16 cellular contexts compared by ENCODE assay signal in the genomic region with DNA sequence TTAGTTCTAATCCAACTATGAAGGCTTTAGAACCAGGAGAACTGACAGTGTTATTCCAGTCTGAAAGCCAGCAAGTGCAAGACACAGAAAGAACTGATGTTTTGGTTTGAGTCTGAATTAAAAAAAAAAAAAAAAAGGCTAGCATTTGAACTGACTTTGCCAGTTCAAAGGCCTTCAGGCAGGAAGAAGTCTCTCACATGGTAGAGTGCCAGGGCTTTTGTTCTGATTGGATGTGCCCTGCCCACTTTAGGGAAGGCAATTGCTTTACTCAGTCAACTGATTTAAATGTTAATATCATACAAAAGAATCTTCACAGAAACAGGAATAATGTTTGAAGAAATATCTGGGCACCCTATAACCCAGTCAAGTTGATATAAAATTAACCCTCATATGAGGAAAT.
DNase-seq lines count a peak whose midpoint lies in the region; ATAC-seq, FAIRE-seq and TF ChIP-seq lines count a peak whose summit lies in the region.
"Had no signal": no experiment of that assay in that cellular context is flagged by ENCODE, and none has a peak within 500 bp of the region (broad histone marks: within the 10 kb centered on the region; RNA-seq: fewer than 3 reads in every experiment).

No MANE protein-coding gene starts in this region.

- H3K4me3 ChIP-seq in HEK293 (ENCODE audit: low read depth, low read length) (no peak overlapping the region), small intestine (ENCODE audit: low read depth in 1 of 2, low read length in 2 of 2) (no peak overlapping the region)
- H3K4me3 ChIP-seq: BLaER1 treated with 17β-estradiol and CSF1 and Interleukin-3, amounts not matched to agents 10 nM and 100 nM; GM23248; HAP-1; K562 had no signal

- no peaks in the 10 kb centered on the region for H3K9me3 ChIP-seq in HEK293 (ENCODE audit: control insufficient read depth, insufficient read depth, low read depth, low read length)
- H3K9me3 ChIP-seq in small intestine (ENCODE audit: control insufficient read depth, low read depth) = no peaks in the 10 kb centered on the region
- H3K9me3 ChIP-seq: Caco-2, HAP-1 had no signal

- H3K27me3 ChIP-seq in small intestine (ENCODE audit: control insufficient read depth in 2 of 2, insufficient read depth in 2 of 2, low read length in 2 of 2) = no peaks in the 10 kb centered on the region
- H3K27me3 ChIP-seq: BLaER1 treated with 17β-estradiol and CSF1 and Interleukin-3, amounts not matched to agents 10 nM and 100 nM had no signal

- no peak for FAIRE-seq in small intestine (lab: Jason Lieb, UNC)
- FAIRE-seq: D721Med, G401.6, GM12891, K562 had no signal

- DNase-seq in NCI-H2171 treated with DMSO at 0.1 percent for 48 hours (lab: John Stamatoyannopoulos, UW) (peak; percentile 7), NCI-H2171 (lab: John Stamatoyannopoulos, UW) (no peak), foreskin melanocyte (peak; percentile 9), small intestine (peak; percentile 38), DMS153 (lab: John Stamatoyannopoulos, UW) (no peak)
- DNase-seq: Caco-2, GM23248 had no signal

- H3K27ac ChIP-seq in HEK293 (ENCODE audit: extremely low read depth, low read depth, low read length) = no peak overlapping the region
- no peak overlapping the region for H3K27ac ChIP-seq in small intestine (ENCODE audit: low read depth in 1 of 2, low read length in 1 of 2)
- H3K27ac ChIP-seq: BLaER1 treated with 17β-estradiol and CSF1 and Interleukin-3, amounts not matched to agents 10 nM and 100 nM; GM23248; HL-60 had no signal

- POLR2A ChIA-PET in HEK293 (lab: Yijun Ruan, JAX) = no interaction called here

- H3K36me3 ChIP-seq in HEK293 (ENCODE audit: control insufficient read depth in 2 of 2, insufficient read depth in 1 of 2, low read length in 2 of 2) = no peaks in the 10 kb centered on the region
- H3K36me3 ChIP-seq in small intestine (ENCODE audit: control insufficient read depth in 2 of 2, insufficient read depth in 2 of 2, low read length in 2 of 2) = no peaks in the 10 kb centered on the region
- H3K36me3 ChIP-seq: BLaER1 treated with 17β-estradiol and CSF1 and Interleukin-3, amounts not matched to agents 10 nM and 100 nM; HAP-1 had no signal

- no peak for ATAC-seq in GM18867 (IDR thresholded peaks at IDR 0.05; ENCODE audit: unreplicated experiment)
- ATAC-seq: K562 had no signal

- TF ChIP-seq CTCF in HEK293 (tag by site-specific recombination; IDR thresholded peaks at IDR 0.05) = no peak

- H3K4me1 ChIP-seq in HEK293 (ENCODE audit: control insufficient read depth, insufficient read depth, low read length) (peaks cover 8% of the 10 kb centered on the region), small intestine (ENCODE audit: control insufficient read depth in 2 of 2, insufficient read depth in 1 of 2, low read depth in 1 of 2, low read length in 1 of 2) (peaks cover 0 to 2% of the 10 kb centered on the region in 2 donors)
- H3K4me1 ChIP-seq: HAP-1 had no signal

- CTCF ChIA-PET in HEK293 (lab: Yijun Ruan, JAX) = interaction anchor here (0.8 kb wide), 1 partner anchor 14 kb away, joined by 4 read pairs; no protein-coding TSS in a partner anchor

TF ChIP-seq in HEK293, 187 proteins besides CTCF, POLR2A, EP300 and RAD21:
- no peak for TF ChIP-seq ZNF660 (tag by site-specific recombination; IDR thresholded peaks at IDR 0.05)
- peak; percentile 84; the same call in 1 of the 2 replicates for TF ChIP-seq ZNF416 (tag by site-specific recombination; IDR thresholded peaks at IDR 0.05)
- no peak for TF ChIP-seq ZNF701 (tag by site-specific recombination; IDR thresholded peaks at IDR 0.05)
TF ChIP-seq in HEK293: peak in this region for 1.

Comparison
In these comparisons a context has a peak if more than half of its experiments do, and no peak if none do; other contexts are left out.
1. DNase-seq: peak in NCI-H2171 treated with DMSO at 0.1 percent for 48 hours (single experiment), foreskin melanocyte (single experiment) and small intestine (single experiment); none in NCI-H2171 (single experiment) and DMS153 (single experiment).